Comparison of ENCODE assay signal across 8 cellular contexts in genomic region chr6:148577687-148578488, GRCh38.
DNase-seq lines count a peak whose midpoint lies in the region; ATAC-seq and TF ChIP-seq lines count a peak whose summit lies in the region.

No MANE protein-coding gene starts in this region.

- intact Hi-C loops in Calu3 (cut with micrococcal nuclease; ENCODE audit: unreplicated experiment) (loop anchor here (1.0 kb wide), 1 partner anchor 370 kb away; no protein-coding TSS in a partner anchor), upper lobe of right lung (cut with DNase I) (no loop called here)

- no peak overlapping the region for H3K4me3 Mint-ChIP-seq in Calu3 (ENCODE audit: low read depth, unreplicated experiment)
- no peak overlapping the region for H3K4me3 Mint-ChIP-seq in activated CD4-positive, alpha-beta T cell treated with anti-CD3 and anti-CD28 coated beads, Interleukin-2, amount 10 ng/mL, durations not matched to agents 7 days and 5 days

- no peak overlapping the region for H3K27ac Mint-ChIP-seq in Calu3 (ENCODE audit: unreplicated experiment)
- no peak overlapping the region for H3K27ac Mint-ChIP-seq in activated CD4-positive, alpha-beta T cell treated with anti-CD3 and anti-CD28 coated beads, Interleukin-2, amount 10 ng/mL, durations not matched to agents 7 days and 5 days

- H3K27ac ChIP-seq in upper lobe of right lung, result no peak overlapping the region

- DNase-seq in Calu3 (peak; percentile 66), NCI-H510A (lab: John Stamatoyannopoulos, UW) (peak; percentile 46), epithelial cell of proximal tubule (ENCODE audit: low read depth) (no peak), mucosa of gallbladder (ENCODE audit: low spot score) (peak; percentile 73), upper lobe of right lung (peak; percentile 89)
- peak; percentile 42 for DNase-seq in activated CD4-positive, alpha-beta T cell treated with anti-CD3 and anti-CD28 coated beads, Interleukin-2, amount 10 ng/mL, durations not matched to agents 7 days and 5 days

- POLR2A ChIA-PET in activated CD4-positive, alpha-beta T cell treated with anti-CD3 and anti-CD28 coated beads, Interleukin-2, amount 10 ng/mL, durations not matched to agents 7 days and 5 days (lab: Charles Lee), result no interaction called here

- ATAC-seq in GM19043 (IDR thresholded peaks at IDR 0.05; ENCODE audit: low read depth, unreplicated experiment) (peak; percentile 98), HG03108 (IDR thresholded peaks at IDR 0.05; ENCODE audit: unreplicated experiment) (peak; percentile 95), upper lobe of right lung (peak; percentile 100)

- H3K27me3 Mint-ChIP-seq in Calu3 (ENCODE audit: unreplicated experiment), result no peaks in the 10 kb centered on the region
- H3K27me3 Mint-ChIP-seq in activated CD4-positive, alpha-beta T cell treated with anti-CD3 and anti-CD28 coated beads, Interleukin-2, amount 10 ng/mL, durations not matched to agents 7 days and 5 days, result peaks cover 33% of the 10 kb centered on the region

- no peak overlapping the region for H3K4me3 ChIP-seq in epithelial cell of proximal tubule (ENCODE audit: low read depth, low read length)
- no peak overlapping the region for H3K4me3 ChIP-seq in upper lobe of right lung

- no peaks in the 10 kb centered on the region for H3K9me3 Mint-ChIP-seq in Calu3 (ENCODE audit: low read depth, unreplicated experiment)
- no peaks in the 10 kb centered on the region for H3K9me3 Mint-ChIP-seq in activated CD4-positive, alpha-beta T cell treated with anti-CD3 and anti-CD28 coated beads, Interleukin-2, amount 10 ng/mL, durations not matched to agents 7 days and 5 days

- BruUV-seq in Calu3 (replicated peaks; lab: Mats Ljungman, UMichigan), result no TSS peak

- H3K4me1 Mint-ChIP-seq in Calu3 (ENCODE audit: low read depth, unreplicated experiment), result no peaks in the 10 kb centered on the region
- H3K4me1 Mint-ChIP-seq in activated CD4-positive, alpha-beta T cell treated with anti-CD3 and anti-CD28 coated beads, Interleukin-2, amount 10 ng/mL, durations not matched to agents 7 days and 5 days, result no peaks in the 10 kb centered on the region

- H3K36me3 ChIP-seq in upper lobe of right lung, result no peaks in the 10 kb centered on the region

- no peaks in the 10 kb centered on the region for H3K27me3 ChIP-seq in upper lobe of right lung

- no peaks in the 10 kb centered on the region for H3K36me3 Mint-ChIP-seq in Calu3 (ENCODE audit: insufficient read depth, unreplicated experiment)
- no peaks in the 10 kb centered on the region for H3K36me3 Mint-ChIP-seq in activated CD4-positive, alpha-beta T cell treated with anti-CD3 and anti-CD28 coated beads, Interleukin-2, amount 10 ng/mL, durations not matched to agents 7 days and 5 days (ENCODE audit: low read depth)

- CTCF ChIA-PET in Calu3 (lab: Charles Lee), result interaction anchor here (0.7 to 1.5 kb wide), 6 partner anchors 18 to 396 kb away, joined by 3 to 8 read pairs (median 4); no protein-coding TSS in a partner anchor
- CTCF ChIA-PET in activated CD4-positive, alpha-beta T cell treated with anti-CD3 and anti-CD28 coated beads, Interleukin-2, amount 10 ng/mL, durations not matched to agents 7 days and 5 days (lab: Charles Lee), result interaction anchor here (0.7 to 1.3 kb wide), 5 partner anchors 9 to 371 kb away, joined by 3 to 4 read pairs (median 4); no protein-coding TSS in a partner anchor

- no peaks in the 10 kb centered on the region for H3K4me1 ChIP-seq in upper lobe of right lung

- TF ChIP-seq CTCF in Calu3 (IDR thresholded peaks at IDR 0.05; ENCODE audit: unreplicated experiment) (peak; percentile 47), epithelial cell of proximal tubule (conservative IDR thresholded peaks at IDR 0.05; ENCODE audit: low read depth, low read length) (peak; percentile 95), upper lobe of right lung (IDR thresholded peaks at IDR 0.05) (peak; percentile 88)

- H3K9me3 ChIP-seq in upper lobe of right lung, result no peaks in the 10 kb centered on the region
